Comparison of ENCODE assay signal across 12 cellular contexts in genomic region chr13:74930402-74931165, GRCh38.
DNase-seq lines count a peak whose midpoint lies in the region; ATAC-seq and TF ChIP-seq lines count a peak whose summit lies in the region.
"Had no signal": no experiment of that assay in that cellular context is flagged by ENCODE, and none has a peak within 500 bp of the region (broad histone marks: within the 10 kb centered on the region; RNA-seq: fewer than 3 reads in every experiment).

No MANE protein-coding gene starts in this region.

- peak; percentile 55 for DNase-seq in Caki2 (ENCODE audit: low read depth)
- DNase-seq in HS-5 (ENCODE audit: low read depth), result peak; percentile 61
- peak; percentile 72 for DNase-seq in astrocyte of the spinal cord (ENCODE audit: low read depth, low spot score)
- DNase-seq in mesenchymal stem cell, result peak; percentile 13
- no peak for DNase-seq in NCI-H1092 treated with DMSO at 0.1 percent for 48 hours (lab: John Stamatoyannopoulos, UW)
- no peak for DNase-seq in T-helper 9 cell
- DNase-seq: activated CD4-positive, CD25-positive, alpha-beta regulatory T cell; DMS79 treated with DMSO at 0.1 percent for 48 hours; NCI-H1694; spleen had no signal

- H2AFZ ChIP-seq in mesenchymal stem cell (ENCODE audit: low read depth, low read length), result no peak overlapping the region

- no peak overlapping the region for H3K4ac ChIP-seq in mesenchymal stem cell (ENCODE audit: low read depth in 1 of 2, low read length in 2 of 2)

- no peak for TF ChIP-seq CTCF in astrocyte of the spinal cord (IDR thresholded peaks at IDR 0.05; ENCODE audit: low read depth, low read length)

- no peak overlapping the region for H2BK12ac ChIP-seq in mesenchymal stem cell (ENCODE audit: low read length in 2 of 2)

- ATAC-seq in HG02938 (IDR thresholded peaks at IDR 0.05; ENCODE audit: unreplicated experiment) (no peak), HG03097 (IDR thresholded peaks at IDR 0.05; ENCODE audit: low FRiP score, unreplicated experiment) (no peak)

- H3K23ac ChIP-seq in mesenchymal stem cell (ENCODE audit: low read length in 2 of 2), result no peak overlapping the region

- 93% methylated on average over 3 of the region's 3 CpGs for WGBS in mesenchymal stem cell

- H2BK15ac ChIP-seq in mesenchymal stem cell (ENCODE audit: low read depth, poor library complexity, severe bottlenecking), result no peak overlapping the region

- peaks cover 20% of the 10 kb centered on the region for H3K9me3 ChIP-seq in mesenchymal stem cell (ENCODE audit: control insufficient read depth, low read length)

- no peak overlapping the region for H3K27ac ChIP-seq in mesenchymal stem cell (ENCODE audit: low read length, poor library complexity, severe bottlenecking)
- H3K27ac ChIP-seq: spleen had no signal

- H3K4me1 ChIP-seq in mesenchymal stem cell (ENCODE audit: control insufficient read depth, insufficient read depth, low read depth, low read length), result peaks cover 1% of the 10 kb centered on the region
- H3K4me1 ChIP-seq: spleen had no signal

- no peaks in the 10 kb centered on the region for H3K36me3 ChIP-seq in mesenchymal stem cell (ENCODE audit: control insufficient read depth in 1 of 2, insufficient read depth in 2 of 2, low read depth in 1 of 2, low read length in 2 of 2)
- H3K36me3 ChIP-seq: spleen had no signal

- no peak overlapping the region for H2AK5ac ChIP-seq in mesenchymal stem cell (ENCODE audit: low read length, severe bottlenecking)

- no peaks in the 10 kb centered on the region for H3K27me3 ChIP-seq in mesenchymal stem cell (ENCODE audit: control insufficient read depth in 1 of 2, insufficient read depth in 1 of 2, low read length in 2 of 2)
- H3K27me3 ChIP-seq: spleen had no signal

- no peak overlapping the region for H4K91ac ChIP-seq in mesenchymal stem cell (ENCODE audit: low read length)

- H3K18ac ChIP-seq in mesenchymal stem cell (ENCODE audit: low read depth in 1 of 2, low read length in 2 of 2), result no peak overlapping the region

- no peak overlapping the region for H2BK120ac ChIP-seq in mesenchymal stem cell (ENCODE audit: low read depth, low read length)

- no peak overlapping the region for H3K4me3 ChIP-seq in astrocyte of the spinal cord (ENCODE audit: low read depth, low read length)
- no peak overlapping the region for H3K4me3 ChIP-seq in mesenchymal stem cell (ENCODE audit: insufficient read depth in 1 of 2, low read depth in 1 of 2, low read length in 2 of 2)
- H3K4me3 ChIP-seq: spleen had no signal

- H4K8ac ChIP-seq in mesenchymal stem cell (ENCODE audit: low read length), result no peak overlapping the region

- in situ Hi-C loops in Caki2 (cut with HindIII; ENCODE audit: low pct_unique_long_range_greater_than_20kb, low sequenced_read_pairs) (no loop called here), astrocyte of the spinal cord (cut with HindIII; ENCODE audit: low sequenced_read_pairs) (no loop called here)

- H3K4me2 ChIP-seq in mesenchymal stem cell (ENCODE audit: low read length, poor library complexity, severe bottlenecking), result no peak overlapping the region

- H3K9ac ChIP-seq in mesenchymal stem cell (ENCODE audit: low read length), result peak overlapping the region; percentile 66

- H3K14ac ChIP-seq in mesenchymal stem cell (ENCODE audit: low read length in 2 of 2), result no peak overlapping the region

- no peak overlapping the region for H2BK5ac ChIP-seq in mesenchymal stem cell (ENCODE audit: low read depth, low read length, poor library complexity, severe bottlenecking)

- no peaks in the 10 kb centered on the region for H3K79me1 ChIP-seq in mesenchymal stem cell (replicated peaks; ENCODE audit: low read length, poor library complexity, severe bottlenecking)

Comparison
In these comparisons a context has a peak if more than half of its experiments do, and no peak if none do; other contexts are left out.
1. DNase-seq: peak in Caki2 (single experiment), HS-5 (single experiment), astrocyte of the spinal cord (single experiment) and mesenchymal stem cell (single experiment); none in NCI-H1092 treated with DMSO at 0.1 percent for 48 hours (single experiment) and T-helper 9 cell (single experiment).